In the genomic region with DNA sequence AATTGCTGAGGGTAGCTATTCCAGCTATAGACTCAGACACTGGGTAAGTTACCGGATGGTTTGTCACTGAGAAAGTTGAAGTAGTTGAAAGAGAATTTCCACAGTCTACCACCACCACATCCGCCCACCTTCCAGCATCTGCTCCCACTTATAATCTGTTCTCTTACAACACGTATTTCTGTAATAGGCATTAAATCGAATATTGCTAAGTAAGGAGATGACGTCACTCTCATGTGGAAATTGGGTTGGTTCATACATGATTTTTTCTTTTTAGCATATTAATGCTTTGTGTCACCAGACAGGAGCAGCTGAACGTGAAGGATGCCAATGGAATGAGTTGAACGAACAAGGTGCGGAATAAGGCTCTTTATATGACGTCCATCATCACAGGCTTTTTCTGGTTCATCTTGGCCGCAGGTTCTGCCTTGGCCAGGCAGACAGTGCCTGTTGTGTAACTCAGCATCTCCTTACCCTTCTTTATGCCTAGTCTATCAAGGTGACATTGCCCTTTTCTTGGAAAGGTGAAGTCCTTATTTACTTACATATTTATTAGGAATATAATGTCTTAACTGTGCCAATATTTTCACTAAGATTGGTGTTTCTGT, we compare ENCODE assay signal across 14 cellular contexts.
"Had no signal": no experiment of that assay in that cellular context is flagged by ENCODE, and none has a peak within 500 bp of the region (broad histone marks: within the 10 kb centered on the region; RNA-seq: fewer than 3 reads in every experiment).

No MANE protein-coding gene starts in this region.

- H3K27ac ChIP-seq: cardiac muscle cell, gastrocnemius medialis, heart right ventricle, ovary, sigmoid colon had no signal

- H3K4me3 ChIP-seq: cardiac muscle cell, gastrocnemius medialis, heart right ventricle, ovary, sigmoid colon, tibial artery had no signal

- ATAC-seq: naive thymus-derived CD8-positive, alpha-beta T cell had no signal

- H3K27me3 ChIP-seq: cardiac muscle cell, gastrocnemius medialis, heart right ventricle, ovary, sigmoid colon, tibial artery had no signal

- DNase-seq: activated CD4-positive, alpha-beta T cell treated with anti-CD3 and anti-CD28 coated beads, Interleukin-2, amount 50 U/mL, for 48 hours; amniotic stem cell; effector memory CD4-positive, alpha-beta T cell; gastrocnemius medialis; heart right ventricle; left ventricle myocardium superior; mesenchymal stem cell; naive thymus-derived CD8-positive, alpha-beta T cell; ovary; sigmoid colon; stimulated activated CD4-positive, alpha-beta T cell treated with anti-CD3 and anti-CD28 coated beads, Interleukin-1b, Interleukin-23, amount 100 ng/mL, for 48 hours; stimulated activated naive CD4-positive, alpha-beta T cell treated with Interleukin-2 at 50 U/mL for 16 hours; tibial artery had no signal

- H3K9me3 ChIP-seq: gastrocnemius medialis, heart right ventricle, ovary, sigmoid colon, tibial artery had no signal

- H3K4me1 ChIP-seq: sigmoid colon had no signal

- H3K36me3 ChIP-seq: ovary had no signal
